ENCODE assay signal across 2 cellular contexts in the genomic region with DNA sequence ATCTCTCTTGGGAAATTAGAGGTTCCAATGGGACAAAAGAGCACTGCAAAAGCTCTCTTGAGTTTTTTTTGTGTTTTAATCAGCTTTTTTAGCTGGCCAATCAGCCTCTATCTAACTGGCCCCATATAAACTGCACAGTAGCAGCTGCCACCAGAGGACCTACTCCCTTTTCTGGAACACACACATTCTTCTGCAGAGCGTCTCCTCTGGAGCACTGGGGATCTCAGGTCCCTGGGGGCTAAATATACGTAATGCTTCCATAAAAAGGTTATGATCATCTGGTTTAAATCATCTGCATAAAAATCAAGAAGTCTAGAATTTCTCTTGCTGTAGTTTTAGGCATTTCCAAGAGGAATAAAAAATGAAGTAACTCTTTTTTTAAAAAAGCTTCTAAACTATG.
TF ChIP-seq lines count a peak whose summit lies in the region.

No MANE protein-coding gene starts in this region.

TF ChIP-seq in HCT116, 20 proteins besides CTCF, POLR2A, EP300 and RAD21:
- TF ChIP-seq REST (IDR thresholded peaks at IDR 0.05; ENCODE audit: low read depth) (no peak), TCF7L2 (IDR thresholded peaks at IDR 0.05; ENCODE audit: borderline replicate concordance, extremely low read depth, insufficient read depth, insufficient read length) (no peak), POLR2AphosphoS5 (IDR thresholded peaks at IDR 0.05; ENCODE audit: low read depth, low read length) (no peak), SIN3A (IDR thresholded peaks at IDR 0.05; ENCODE audit: low read depth) (no peak), JUND (IDR thresholded peaks at IDR 0.05) (no peak), EZH2phosphoT487 (IDR thresholded peaks at IDR 0.05; ENCODE audit: borderline replicate concordance) (no peak), FOSL1 (IDR thresholded peaks at IDR 0.05; ENCODE audit: low read depth) (no peak), CEBPB (IDR thresholded peaks at IDR 0.05; ENCODE audit: low read depth) (no peak), ZFX (IDR thresholded peaks at IDR 0.05) (no peak), EZH2 (IDR thresholded peaks at IDR 0.05) (no peak)
- TF ChIP-seq, protein P1, sequence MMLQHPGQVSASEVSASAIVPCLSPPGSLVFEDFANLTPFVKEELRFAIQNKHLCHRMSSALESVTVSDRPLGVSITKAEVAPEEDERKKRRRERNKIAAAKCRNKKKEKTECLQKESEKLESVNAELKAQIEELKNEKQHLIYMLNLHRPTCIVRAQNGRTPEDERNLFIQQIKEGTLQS (IDR thresholded peaks at IDR 0.05) = no peak
- TF ChIP-seq, protein P2, sequence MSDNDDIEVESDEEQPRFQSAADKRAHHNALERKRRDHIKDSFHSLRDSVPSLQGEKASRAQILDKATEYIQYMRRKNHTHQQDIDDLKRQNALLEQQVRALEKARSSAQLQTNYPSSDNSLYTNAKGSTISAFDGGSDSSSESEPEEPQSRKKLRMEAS (IDR thresholded peaks at IDR 0.05) = no peak

TF ChIP-seq in HepG2, 621 proteins besides CTCF, POLR2A, EP300 and RAD21 (continues in another document):
- TF ChIP-seq, protein P3, sequence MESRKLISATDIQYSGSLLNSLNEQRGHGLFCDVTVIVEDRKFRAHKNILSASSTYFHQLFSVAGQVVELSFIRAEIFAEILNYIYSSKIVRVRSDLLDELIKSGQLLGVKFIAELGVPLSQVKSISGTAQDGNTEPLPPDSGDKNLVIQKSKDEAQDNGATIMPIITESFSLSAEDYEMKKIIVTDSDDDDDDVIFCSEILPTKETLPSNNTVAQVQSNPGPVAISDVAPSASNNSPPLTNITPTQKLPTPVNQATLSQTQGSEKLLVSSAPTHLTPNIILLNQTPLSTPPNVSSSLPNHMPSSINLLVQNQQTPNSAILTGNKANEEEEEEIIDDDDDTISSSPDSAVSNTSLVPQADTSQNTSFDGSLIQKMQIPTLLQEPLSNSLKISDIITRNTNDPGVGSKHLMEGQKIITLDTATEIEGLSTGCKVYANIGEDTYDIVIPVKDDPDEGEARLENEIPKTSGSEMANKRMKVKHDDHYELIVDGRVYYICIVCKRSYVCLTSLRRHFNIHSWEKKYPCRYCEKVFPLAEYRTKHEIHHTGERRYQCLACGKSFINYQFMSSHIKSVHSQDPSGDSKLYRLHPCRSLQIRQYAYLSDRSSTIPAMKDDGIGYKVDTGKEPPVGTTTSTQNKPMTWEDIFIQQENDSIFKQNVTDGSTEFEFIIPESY (CRISPR knock-in tag; IDR thresholded peaks at IDR 0.05) = no peak
- no peak for TF ChIP-seq U2AF1 (optimal IDR thresholded peaks at IDR 0.05; ENCODE audit: low read depth, low read length)
- TF ChIP-seq, protein P4, sequence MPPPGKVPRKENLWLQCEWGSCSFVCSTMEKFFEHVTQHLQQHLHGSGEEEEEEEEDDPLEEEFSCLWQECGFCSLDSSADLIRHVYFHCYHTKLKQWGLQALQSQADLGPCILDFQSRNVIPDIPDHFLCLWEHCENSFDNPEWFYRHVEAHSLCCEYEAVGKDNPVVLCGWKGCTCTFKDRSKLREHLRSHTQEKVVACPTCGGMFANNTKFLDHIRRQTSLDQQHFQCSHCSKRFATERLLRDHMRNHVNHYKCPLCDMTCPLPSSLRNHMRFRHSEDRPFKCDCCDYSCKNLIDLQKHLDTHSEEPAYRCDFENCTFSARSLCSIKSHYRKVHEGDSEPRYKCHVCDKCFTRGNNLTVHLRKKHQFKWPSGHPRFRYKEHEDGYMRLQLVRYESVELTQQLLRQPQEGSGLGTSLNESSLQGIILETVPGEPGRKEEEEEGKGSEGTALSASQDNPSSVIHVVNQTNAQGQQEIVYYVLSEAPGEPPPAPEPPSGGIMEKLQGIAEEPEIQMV (CRISPR knock-in tag; IDR thresholded peaks at IDR 0.05; ENCODE audit: low read depth) = no peak
- no peak for TF ChIP-seq E2F5 (CRISPR knock-in tag; conservative IDR thresholded peaks at IDR 0.05)
- no peak for TF ChIP-seq ZNF263 (CRISPR knock-in tag; IDR thresholded peaks at IDR 0.05)
- peak; percentile 78 for TF ChIP-seq SMC3 (IDR thresholded peaks at IDR 0.05; ENCODE audit: low read length)
- TF ChIP-seq ZNF260 (CRISPR knock-in tag; IDR thresholded peaks at IDR 0.05; ENCODE audit: borderline replicate concordance, low read depth) = no peak
- TF ChIP-seq MYC (CRISPR knock-in tag; IDR thresholded peaks at IDR 0.05; ENCODE audit: borderline replicate concordance) = no peak
- no peak for TF ChIP-seq CBFB (CRISPR knock-in tag; IDR thresholded peaks at IDR 0.05)
- TF ChIP-seq, protein P5, sequence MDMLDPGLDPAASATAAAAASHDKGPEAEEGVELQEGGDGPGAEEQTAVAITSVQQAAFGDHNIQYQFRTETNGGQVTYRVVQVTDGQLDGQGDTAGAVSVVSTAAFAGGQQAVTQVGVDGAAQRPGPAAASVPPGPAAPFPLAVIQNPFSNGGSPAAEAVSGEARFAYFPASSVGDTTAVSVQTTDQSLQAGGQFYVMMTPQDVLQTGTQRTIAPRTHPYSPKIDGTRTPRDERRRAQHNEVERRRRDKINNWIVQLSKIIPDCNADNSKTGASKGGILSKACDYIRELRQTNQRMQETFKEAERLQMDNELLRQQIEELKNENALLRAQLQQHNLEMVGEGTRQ (IDR thresholded peaks at IDR 0.05; ENCODE audit: low read depth, low read length) = no peak
- TF ChIP-seq, protein P5 (CRISPR knock-in tag; IDR thresholded peaks at IDR 0.05; ENCODE audit: borderline replicate concordance) = no peak
- no peak for TF ChIP-seq ZNF317 (CRISPR knock-in tag; IDR thresholded peaks at IDR 0.05)
- no peak for TF ChIP-seq TRIM24 (CRISPR knock-in tag; IDR thresholded peaks at IDR 0.05)
- TF ChIP-seq ZSCAN22 (CRISPR knock-in tag; IDR thresholded peaks at IDR 0.05) = no peak
- no peak for TF ChIP-seq KDM3A (CRISPR knock-in tag; IDR thresholded peaks at IDR 0.05; ENCODE audit: low read depth)
- no peak for TF ChIP-seq NPAS2 (CRISPR knock-in tag; IDR thresholded peaks at IDR 0.05; ENCODE audit: borderline replicate concordance)
- TF ChIP-seq, protein P6, sequence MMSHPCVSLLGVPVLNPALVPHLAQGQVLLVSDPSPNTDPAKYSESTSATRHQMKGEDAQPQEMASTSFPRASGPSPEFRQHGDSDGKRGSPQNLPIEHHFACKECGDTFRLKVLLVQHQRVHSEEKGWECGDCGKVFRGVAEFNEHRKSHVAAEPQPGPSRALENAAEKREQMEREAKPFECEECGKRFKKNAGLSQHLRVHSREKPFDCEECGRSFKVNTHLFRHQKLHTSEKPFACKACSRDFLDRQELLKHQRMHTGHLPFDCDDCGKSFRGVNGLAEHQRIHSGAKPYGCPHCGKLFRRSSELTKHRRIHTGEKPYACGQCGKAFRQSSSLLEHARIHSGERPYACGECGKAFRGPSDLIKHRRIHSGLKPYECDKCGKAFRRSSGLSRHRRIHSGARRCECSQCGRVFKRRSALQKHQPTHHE (CRISPR knock-in tag; IDR thresholded peaks at IDR 0.05; ENCODE audit: borderline replicate concordance) = no peak
- no peak for TF ChIP-seq NFYB (CRISPR knock-in tag; IDR thresholded peaks at IDR 0.05)
- no peak for TF ChIP-seq ZNF790 (CRISPR knock-in tag; IDR thresholded peaks at IDR 0.05; ENCODE audit: borderline replicate concordance)
- TF ChIP-seq ZNF781 (CRISPR knock-in tag; IDR thresholded peaks at IDR 0.05; ENCODE audit: borderline replicate concordance, not compliant biosample characterization) = no peak
- TF ChIP-seq NR3C1 (CRISPR knock-in tag; IDR thresholded peaks at IDR 0.05) = no peak
- no peak for TF ChIP-seq FOXO1 (CRISPR knock-in tag; IDR thresholded peaks at IDR 0.05)
- TF ChIP-seq ZBTB26 (CRISPR knock-in tag; IDR thresholded peaks at IDR 0.05; ENCODE audit: borderline replicate concordance) = peak; percentile 72; the same call in 1 of the 2 replicates
- TF ChIP-seq ARNTL (CRISPR knock-in tag; IDR thresholded peaks at IDR 0.05) = no peak
- TF ChIP-seq NONO (IDR thresholded peaks at IDR 0.05) = no peak
- no peak for TF ChIP-seq NONO (CRISPR knock-in tag; conservative IDR thresholded peaks at IDR 0.05)
- TF ChIP-seq ZNF382 (CRISPR knock-in tag; IDR thresholded peaks at IDR 0.05; ENCODE audit: borderline replicate concordance) = no peak
- no peak for TF ChIP-seq ZMYM4 (CRISPR knock-in tag; IDR thresholded peaks at IDR 0.05)
- no peak for TF ChIP-seq HNF1B (CRISPR knock-in tag; IDR thresholded peaks at IDR 0.05)
- peak; percentile 79 for TF ChIP-seq ZNF7 (CRISPR knock-in tag; IDR thresholded peaks at IDR 0.05)
- no peak for TF ChIP-seq AKNA (CRISPR knock-in tag; IDR thresholded peaks at IDR 0.05; ENCODE audit: borderline replicate concordance)
- no peak for TF ChIP-seq FOXC1 (CRISPR knock-in tag; IDR thresholded peaks at IDR 0.05; ENCODE audit: borderline replicate concordance)
- no peak for TF ChIP-seq JUNB (CRISPR knock-in tag; IDR thresholded peaks at IDR 0.05; ENCODE audit: borderline replicate concordance)
- no peak for TF ChIP-seq ZNF282 (IDR thresholded peaks at IDR 0.05; ENCODE audit: partially characterized antibody)
- no peak for TF ChIP-seq TEAD2 (CRISPR knock-in tag; IDR thresholded peaks at IDR 0.05)
- no peak for TF ChIP-seq MTF1 (CRISPR knock-in tag; IDR thresholded peaks at IDR 0.05)
- no peak for TF ChIP-seq ZNF552 (CRISPR knock-in tag; IDR thresholded peaks at IDR 0.05; ENCODE audit: borderline replicate concordance)
- TF ChIP-seq TEAD3 (CRISPR knock-in tag; optimal IDR thresholded peaks at IDR 0.05; ENCODE audit: borderline replicate concordance) = peak; percentile 29
- no peak for TF ChIP-seq ARHGAP35 (CRISPR knock-in tag; IDR thresholded peaks at IDR 0.05; ENCODE audit: borderline replicate concordance)
- TF ChIP-seq STAG1 (CRISPR knock-in tag; IDR thresholded peaks at IDR 0.05) = peak; percentile 71
- TF ChIP-seq NFE2L1 (CRISPR knock-in tag; IDR thresholded peaks at IDR 0.05; ENCODE audit: borderline replicate concordance) = no peak
- no peak for TF ChIP-seq ZIK1 (CRISPR knock-in tag; IDR thresholded peaks at IDR 0.05; ENCODE audit: borderline replicate concordance, low read depth)
